ENCODE assay signal across 1 cellular context in the genomic region with DNA sequence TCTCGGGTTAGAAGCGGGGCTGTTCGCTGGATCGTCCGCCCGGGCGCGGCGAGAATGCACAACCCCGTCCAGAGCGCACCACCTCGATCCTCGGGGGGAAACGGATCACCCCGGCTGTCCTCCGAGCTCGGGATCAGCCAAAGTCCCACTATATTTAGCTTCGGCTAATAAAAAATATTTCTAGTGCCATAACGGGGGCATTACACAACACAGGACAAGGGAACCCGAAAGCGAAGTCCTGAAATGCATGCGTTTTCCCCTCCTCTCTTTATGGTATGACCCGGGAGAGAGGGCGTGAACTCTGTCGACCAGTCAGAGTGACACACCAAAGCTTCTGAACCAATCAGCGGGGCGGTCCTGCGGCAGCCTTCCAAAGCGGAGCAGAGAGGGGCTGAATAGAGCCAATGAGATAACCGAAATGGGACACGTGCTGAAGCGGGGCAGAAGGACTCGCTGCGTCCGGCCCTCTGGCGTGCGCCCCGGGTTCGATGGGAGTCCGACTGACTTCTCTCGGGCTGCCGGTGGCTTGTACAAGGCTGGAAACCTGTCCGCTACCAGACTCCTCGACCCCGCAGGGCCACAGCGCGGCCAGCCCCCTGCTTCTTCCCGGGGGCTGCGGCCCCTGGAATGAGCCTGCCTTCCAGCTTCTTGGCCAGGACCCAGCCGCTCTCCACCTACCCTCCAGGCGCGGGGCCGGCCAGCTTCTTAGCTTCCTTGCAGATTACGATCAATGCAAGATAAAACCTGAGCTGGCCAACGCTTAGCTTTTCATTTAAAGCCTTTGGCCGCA.
TF ChIP-seq lines count a peak whose summit lies in the region.

A gene with protein sequence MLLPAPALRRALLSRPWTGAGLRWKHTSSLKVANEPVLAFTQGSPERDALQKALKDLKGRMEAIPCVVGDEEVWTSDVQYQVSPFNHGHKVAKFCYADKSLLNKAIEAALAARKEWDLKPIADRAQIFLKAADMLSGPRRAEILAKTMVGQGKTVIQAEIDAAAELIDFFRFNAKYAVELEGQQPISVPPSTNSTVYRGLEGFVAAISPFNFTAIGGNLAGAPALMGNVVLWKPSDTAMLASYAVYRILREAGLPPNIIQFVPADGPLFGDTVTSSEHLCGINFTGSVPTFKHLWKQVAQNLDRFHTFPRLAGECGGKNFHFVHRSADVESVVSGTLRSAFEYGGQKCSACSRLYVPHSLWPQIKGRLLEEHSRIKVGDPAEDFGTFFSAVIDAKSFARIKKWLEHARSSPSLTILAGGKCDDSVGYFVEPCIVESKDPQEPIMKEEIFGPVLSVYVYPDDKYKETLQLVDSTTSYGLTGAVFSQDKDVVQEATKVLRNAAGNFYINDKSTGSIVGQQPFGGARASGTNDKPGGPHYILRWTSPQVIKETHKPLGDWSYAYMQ (minus strand): TSS at position 33 of the 790 bp plus-strand sequence. CDS start 32 bp downstream, at position 1.

TF ChIP-seq in K562, 482 proteins besides CTCF, POLR2A, EP300 and RAD21 (continued from another document and continues in another):
- TF ChIP-seq, protein P1, sequence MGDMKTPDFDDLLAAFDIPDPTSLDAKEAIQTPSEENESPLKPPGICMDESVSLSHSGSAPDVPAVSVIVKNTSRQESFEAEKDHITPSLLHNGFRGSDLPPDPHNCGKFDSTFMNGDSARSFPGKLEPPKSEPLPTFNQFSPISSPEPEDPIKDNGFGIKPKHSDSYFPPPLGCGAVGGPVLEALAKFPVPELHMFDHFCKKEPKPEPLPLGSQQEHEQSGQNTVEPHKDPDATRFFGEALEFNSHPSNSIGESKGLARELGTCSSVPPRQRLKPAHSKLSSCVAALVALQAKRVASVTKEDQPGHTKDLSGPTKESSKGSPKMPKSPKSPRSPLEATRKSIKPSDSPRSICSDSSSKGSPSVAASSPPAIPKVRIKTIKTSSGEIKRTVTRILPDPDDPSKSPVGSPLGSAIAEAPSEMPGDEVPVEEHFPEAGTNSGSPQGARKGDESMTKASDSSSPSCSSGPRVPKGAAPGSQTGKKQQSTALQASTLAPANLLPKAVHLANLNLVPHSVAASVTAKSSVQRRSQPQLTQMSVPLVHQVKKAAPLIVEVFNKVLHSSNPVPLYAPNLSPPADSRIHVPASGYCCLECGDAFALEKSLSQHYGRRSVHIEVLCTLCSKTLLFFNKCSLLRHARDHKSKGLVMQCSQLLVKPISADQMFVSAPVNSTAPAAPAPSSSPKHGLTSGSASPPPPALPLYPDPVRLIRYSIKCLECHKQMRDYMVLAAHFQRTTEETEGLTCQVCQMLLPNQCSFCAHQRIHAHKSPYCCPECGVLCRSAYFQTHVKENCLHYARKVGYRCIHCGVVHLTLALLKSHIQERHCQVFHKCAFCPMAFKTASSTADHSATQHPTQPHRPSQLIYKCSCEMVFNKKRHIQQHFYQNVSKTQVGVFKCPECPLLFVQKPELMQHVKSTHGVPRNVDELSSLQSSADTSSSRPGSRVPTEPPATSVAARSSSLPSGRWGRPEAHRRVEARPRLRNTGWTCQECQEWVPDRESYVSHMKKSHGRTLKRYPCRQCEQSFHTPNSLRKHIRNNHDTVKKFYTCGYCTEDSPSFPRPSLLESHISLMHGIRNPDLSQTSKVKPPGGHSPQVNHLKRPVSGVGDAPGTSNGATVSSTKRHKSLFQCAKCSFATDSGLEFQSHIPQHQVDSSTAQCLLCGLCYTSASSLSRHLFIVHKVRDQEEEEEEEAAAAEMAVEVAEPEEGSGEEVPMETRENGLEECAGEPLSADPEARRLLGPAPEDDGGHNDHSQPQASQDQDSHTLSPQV (IDR thresholded peaks at IDR 0.05): peak; percentile 52
- TF ChIP-seq ZNF707 (CRISPR knock-in tag; conservative IDR thresholded peaks at IDR 0.05): no peak
- TF ChIP-seq MED1 (CRISPR knock-in tag; IDR thresholded peaks at IDR 0.05; ENCODE audit: borderline replicate concordance): no peak
- TF ChIP-seq NFIX (CRISPR knock-in tag; IDR thresholded peaks at IDR 0.05; ENCODE audit: low read depth): no peak
- peak; percentile 32 for TF ChIP-seq CHD1 (IDR thresholded peaks at IDR 0.05; ENCODE audit: low read length)
- no peak for TF ChIP-seq RBM39 (optimal IDR thresholded peaks at IDR 0.05; ENCODE audit: low read depth, low read length)
- TF ChIP-seq CHD4 (IDR thresholded peaks at IDR 0.05; ENCODE audit: insufficient read depth, insufficient replicate concordance, low read depth, low read length, poor library complexity, severe bottlenecking): no peak
- no peak for TF ChIP-seq HMG20B (CRISPR knock-in tag; IDR thresholded peaks at IDR 0.05)
- TF ChIP-seq, protein P2, sequence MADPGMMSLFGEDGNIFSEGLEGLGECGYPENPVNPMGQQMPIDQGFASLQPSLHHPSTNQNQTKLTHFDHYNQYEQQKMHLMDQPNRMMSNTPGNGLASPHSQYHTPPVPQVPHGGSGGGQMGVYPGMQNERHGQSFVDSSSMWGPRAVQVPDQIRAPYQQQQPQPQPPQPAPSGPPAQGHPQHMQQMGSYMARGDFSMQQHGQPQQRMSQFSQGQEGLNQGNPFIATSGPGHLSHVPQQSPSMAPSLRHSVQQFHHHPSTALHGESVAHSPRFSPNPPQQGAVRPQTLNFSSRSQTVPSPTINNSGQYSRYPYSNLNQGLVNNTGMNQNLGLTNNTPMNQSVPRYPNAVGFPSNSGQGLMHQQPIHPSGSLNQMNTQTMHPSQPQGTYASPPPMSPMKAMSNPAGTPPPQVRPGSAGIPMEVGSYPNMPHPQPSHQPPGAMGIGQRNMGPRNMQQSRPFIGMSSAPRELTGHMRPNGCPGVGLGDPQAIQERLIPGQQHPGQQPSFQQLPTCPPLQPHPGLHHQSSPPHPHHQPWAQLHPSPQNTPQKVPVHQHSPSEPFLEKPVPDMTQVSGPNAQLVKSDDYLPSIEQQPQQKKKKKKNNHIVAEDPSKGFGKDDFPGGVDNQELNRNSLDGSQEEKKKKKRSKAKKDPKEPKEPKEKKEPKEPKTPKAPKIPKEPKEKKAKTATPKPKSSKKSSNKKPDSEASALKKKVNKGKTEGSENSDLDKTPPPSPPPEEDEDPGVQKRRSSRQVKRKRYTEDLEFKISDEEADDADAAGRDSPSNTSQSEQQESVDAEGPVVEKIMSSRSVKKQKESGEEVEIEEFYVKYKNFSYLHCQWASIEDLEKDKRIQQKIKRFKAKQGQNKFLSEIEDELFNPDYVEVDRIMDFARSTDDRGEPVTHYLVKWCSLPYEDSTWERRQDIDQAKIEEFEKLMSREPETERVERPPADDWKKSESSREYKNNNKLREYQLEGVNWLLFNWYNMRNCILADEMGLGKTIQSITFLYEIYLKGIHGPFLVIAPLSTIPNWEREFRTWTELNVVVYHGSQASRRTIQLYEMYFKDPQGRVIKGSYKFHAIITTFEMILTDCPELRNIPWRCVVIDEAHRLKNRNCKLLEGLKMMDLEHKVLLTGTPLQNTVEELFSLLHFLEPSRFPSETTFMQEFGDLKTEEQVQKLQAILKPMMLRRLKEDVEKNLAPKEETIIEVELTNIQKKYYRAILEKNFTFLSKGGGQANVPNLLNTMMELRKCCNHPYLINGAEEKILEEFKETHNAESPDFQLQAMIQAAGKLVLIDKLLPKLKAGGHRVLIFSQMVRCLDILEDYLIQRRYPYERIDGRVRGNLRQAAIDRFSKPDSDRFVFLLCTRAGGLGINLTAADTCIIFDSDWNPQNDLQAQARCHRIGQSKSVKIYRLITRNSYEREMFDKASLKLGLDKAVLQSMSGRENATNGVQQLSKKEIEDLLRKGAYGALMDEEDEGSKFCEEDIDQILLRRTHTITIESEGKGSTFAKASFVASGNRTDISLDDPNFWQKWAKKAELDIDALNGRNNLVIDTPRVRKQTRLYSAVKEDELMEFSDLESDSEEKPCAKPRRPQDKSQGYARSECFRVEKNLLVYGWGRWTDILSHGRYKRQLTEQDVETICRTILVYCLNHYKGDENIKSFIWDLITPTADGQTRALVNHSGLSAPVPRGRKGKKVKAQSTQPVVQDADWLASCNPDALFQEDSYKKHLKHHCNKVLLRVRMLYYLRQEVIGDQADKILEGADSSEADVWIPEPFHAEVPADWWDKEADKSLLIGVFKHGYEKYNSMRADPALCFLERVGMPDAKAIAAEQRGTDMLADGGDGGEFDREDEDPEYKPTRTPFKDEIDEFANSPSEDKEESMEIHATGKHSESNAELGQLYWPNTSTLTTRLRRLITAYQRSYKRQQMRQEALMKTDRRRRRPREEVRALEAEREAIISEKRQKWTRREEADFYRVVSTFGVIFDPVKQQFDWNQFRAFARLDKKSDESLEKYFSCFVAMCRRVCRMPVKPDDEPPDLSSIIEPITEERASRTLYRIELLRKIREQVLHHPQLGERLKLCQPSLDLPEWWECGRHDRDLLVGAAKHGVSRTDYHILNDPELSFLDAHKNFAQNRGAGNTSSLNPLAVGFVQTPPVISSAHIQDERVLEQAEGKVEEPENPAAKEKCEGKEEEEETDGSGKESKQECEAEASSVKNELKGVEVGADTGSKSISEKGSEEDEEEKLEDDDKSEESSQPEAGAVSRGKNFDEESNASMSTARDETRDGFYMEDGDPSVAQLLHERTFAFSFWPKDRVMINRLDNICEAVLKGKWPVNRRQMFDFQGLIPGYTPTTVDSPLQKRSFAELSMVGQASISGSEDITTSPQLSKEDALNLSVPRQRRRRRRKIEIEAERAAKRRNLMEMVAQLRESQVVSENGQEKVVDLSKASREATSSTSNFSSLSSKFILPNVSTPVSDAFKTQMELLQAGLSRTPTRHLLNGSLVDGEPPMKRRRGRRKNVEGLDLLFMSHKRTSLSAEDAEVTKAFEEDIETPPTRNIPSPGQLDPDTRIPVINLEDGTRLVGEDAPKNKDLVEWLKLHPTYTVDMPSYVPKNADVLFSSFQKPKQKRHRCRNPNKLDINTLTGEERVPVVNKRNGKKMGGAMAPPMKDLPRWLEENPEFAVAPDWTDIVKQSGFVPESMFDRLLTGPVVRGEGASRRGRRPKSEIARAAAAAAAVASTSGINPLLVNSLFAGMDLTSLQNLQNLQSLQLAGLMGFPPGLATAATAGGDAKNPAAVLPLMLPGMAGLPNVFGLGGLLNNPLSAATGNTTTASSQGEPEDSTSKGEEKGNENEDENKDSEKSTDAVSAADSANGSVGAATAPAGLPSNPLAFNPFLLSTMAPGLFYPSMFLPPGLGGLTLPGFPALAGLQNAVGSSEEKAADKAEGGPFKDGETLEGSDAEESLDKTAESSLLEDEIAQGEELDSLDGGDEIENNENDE (IDR thresholded peaks at IDR 0.05; ENCODE audit: low read depth, low read length): no peak
- TF ChIP-seq, protein P3, sequence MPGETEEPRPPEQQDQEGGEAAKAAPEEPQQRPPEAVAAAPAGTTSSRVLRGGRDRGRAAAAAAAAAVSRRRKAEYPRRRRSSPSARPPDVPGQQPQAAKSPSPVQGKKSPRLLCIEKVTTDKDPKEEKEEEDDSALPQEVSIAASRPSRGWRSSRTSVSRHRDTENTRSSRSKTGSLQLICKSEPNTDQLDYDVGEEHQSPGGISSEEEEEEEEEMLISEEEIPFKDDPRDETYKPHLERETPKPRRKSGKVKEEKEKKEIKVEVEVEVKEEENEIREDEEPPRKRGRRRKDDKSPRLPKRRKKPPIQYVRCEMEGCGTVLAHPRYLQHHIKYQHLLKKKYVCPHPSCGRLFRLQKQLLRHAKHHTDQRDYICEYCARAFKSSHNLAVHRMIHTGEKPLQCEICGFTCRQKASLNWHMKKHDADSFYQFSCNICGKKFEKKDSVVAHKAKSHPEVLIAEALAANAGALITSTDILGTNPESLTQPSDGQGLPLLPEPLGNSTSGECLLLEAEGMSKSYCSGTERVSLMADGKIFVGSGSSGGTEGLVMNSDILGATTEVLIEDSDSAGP (CRISPR knock-in tag; IDR thresholded peaks at IDR 0.05): no peak
- TF ChIP-seq, protein P4, sequence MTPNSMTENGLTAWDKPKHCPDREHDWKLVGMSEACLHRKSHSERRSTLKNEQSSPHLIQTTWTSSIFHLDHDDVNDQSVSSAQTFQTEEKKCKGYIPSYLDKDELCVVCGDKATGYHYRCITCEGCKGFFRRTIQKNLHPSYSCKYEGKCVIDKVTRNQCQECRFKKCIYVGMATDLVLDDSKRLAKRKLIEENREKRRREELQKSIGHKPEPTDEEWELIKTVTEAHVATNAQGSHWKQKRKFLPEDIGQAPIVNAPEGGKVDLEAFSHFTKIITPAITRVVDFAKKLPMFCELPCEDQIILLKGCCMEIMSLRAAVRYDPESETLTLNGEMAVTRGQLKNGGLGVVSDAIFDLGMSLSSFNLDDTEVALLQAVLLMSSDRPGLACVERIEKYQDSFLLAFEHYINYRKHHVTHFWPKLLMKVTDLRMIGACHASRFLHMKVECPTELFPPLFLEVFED (CRISPR knock-in tag; conservative IDR thresholded peaks at IDR 0.05): no peak
- no peak for TF ChIP-seq MAFG (tag; conservative IDR thresholded peaks at IDR 0.05)
- no peak for TF ChIP-seq BRCA1 (IDR thresholded peaks at IDR 0.05)
- TF ChIP-seq BRCA1 (CRISPR knock-in tag; IDR thresholded peaks at IDR 0.05): no peak
- TF ChIP-seq, protein P5, sequence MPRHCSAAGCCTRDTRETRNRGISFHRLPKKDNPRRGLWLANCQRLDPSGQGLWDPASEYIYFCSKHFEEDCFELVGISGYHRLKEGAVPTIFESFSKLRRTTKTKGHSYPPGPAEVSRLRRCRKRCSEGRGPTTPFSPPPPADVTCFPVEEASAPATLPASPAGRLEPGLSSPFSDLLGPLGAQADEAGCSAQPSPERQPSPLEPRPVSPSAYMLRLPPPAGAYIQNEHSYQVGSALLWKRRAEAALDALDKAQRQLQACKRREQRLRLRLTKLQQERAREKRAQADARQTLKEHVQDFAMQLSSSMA (CRISPR knock-in tag; IDR thresholded peaks at IDR 0.05): no peak
- TF ChIP-seq ZNF12 (CRISPR knock-in tag; IDR thresholded peaks at IDR 0.05): 0 out of 2 replicates have a peak, but pooled peaks have one; percentile 60
- TF ChIP-seq, protein P6, sequence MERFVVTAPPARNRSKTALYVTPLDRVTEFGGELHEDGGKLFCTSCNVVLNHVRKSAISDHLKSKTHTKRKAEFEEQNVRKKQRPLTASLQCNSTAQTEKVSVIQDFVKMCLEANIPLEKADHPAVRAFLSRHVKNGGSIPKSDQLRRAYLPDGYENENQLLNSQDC (CRISPR knock-in tag; IDR thresholded peaks at IDR 0.05): no peak
- TF ChIP-seq THRAP3 (IDR thresholded peaks at IDR 0.05; ENCODE audit: borderline replicate concordance): no peak
- peak; percentile 69; the same call in 1 of the 2 replicates for TF ChIP-seq PHF8 (IDR thresholded peaks at IDR 0.05; ENCODE audit: borderline replicate concordance, low read length)
- no peak for TF ChIP-seq ZNF133 (CRISPR knock-in tag; IDR thresholded peaks at IDR 0.05)
- TF ChIP-seq, protein P7, sequence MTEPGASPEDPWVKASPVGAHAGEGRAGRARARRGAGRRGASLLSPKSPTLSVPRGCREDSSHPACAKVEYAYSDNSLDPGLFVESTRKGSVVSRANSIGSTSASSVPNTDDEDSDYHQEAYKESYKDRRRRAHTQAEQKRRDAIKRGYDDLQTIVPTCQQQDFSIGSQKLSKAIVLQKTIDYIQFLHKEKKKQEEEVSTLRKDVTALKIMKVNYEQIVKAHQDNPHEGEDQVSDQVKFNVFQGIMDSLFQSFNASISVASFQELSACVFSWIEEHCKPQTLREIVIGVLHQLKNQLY (CRISPR knock-in tag; conservative IDR thresholded peaks at IDR 0.05): 0 out of 4 replicates have a peak, but pooled peaks of 1 of the 2 experiments have one; percentile 83
- TF ChIP-seq CXXC5 (CRISPR knock-in tag; IDR thresholded peaks at IDR 0.05): peak; percentile 89
- no peak for TF ChIP-seq FIP1L1 (IDR thresholded peaks at IDR 0.05; ENCODE audit: low read depth, low read length, poor library complexity, severe bottlenecking)
- no peak for TF ChIP-seq MCM3 (IDR thresholded peaks at IDR 0.05)
